2 cellular contexts compared by ENCODE assay signal in the genomic region with DNA sequence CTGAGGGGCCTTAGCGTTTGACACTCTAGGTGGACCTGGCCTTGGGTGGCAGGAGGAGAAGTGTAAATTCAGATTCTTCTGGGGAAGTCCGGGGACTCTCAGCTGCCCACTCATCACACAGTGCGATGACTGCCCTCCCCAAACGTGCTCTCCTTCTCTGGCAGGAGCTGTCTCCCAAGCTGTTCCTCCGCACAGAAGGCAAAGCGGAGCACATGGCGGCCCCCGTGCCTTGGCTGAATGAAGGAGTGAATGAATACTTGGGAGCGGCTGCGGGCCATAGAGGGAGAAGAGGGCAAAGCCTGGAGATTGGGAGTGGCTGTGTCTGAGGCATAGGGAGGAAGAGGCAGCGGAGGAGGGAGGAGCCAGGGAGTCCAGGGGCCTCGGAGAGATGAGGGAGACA.
TF ChIP-seq lines count a peak whose summit lies in the region.

No MANE protein-coding gene starts in this region.

TF ChIP-seq in WTC11, 78 proteins besides CTCF, POLR2A, EP300 and RAD21:
- TF ChIP-seq, protein P1, sequence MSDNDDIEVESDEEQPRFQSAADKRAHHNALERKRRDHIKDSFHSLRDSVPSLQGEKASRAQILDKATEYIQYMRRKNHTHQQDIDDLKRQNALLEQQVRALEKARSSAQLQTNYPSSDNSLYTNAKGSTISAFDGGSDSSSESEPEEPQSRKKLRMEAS (CRISPR knock-in tag; IDR thresholded peaks at IDR 0.05): 0 out of 2 replicates have a peak, but pooled peaks have one; percentile 16
- TF ChIP-seq PRRX2 (CRISPR knock-in tag; IDR thresholded peaks at IDR 0.05) (no peak), CREB1 (CRISPR knock-in tag; IDR thresholded peaks at IDR 0.05) (no peak)
TF ChIP-seq in WTC11: peak in this region for 1.

TF ChIP-seq in HepG2, 621 proteins besides CTCF, POLR2A, EP300 and RAD21:
- TF ChIP-seq, protein P2, sequence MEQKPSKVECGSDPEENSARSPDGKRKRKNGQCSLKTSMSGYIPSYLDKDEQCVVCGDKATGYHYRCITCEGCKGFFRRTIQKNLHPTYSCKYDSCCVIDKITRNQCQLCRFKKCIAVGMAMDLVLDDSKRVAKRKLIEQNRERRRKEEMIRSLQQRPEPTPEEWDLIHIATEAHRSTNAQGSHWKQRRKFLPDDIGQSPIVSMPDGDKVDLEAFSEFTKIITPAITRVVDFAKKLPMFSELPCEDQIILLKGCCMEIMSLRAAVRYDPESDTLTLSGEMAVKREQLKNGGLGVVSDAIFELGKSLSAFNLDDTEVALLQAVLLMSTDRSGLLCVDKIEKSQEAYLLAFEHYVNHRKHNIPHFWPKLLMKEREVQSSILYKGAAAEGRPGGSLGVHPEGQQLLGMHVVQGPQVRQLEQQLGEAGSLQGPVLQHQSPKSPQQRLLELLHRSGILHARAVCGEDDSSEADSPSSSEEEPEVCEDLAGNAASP (CRISPR knock-in tag; IDR thresholded peaks at IDR 0.05; ENCODE audit: borderline replicate concordance): no peak
- TF ChIP-seq MAZ (IDR thresholded peaks at IDR 0.05; ENCODE audit: borderline replicate concordance, low read depth, low read length): no peak
- no peak for TF ChIP-seq MAZ (CRISPR knock-in tag; IDR thresholded peaks at IDR 0.05; ENCODE audit: low read depth)
- TF ChIP-seq MTF2 (CRISPR knock-in tag; IDR thresholded peaks at IDR 0.05; ENCODE audit: borderline replicate concordance): no peak
- no peak for TF ChIP-seq ZNF235 (CRISPR knock-in tag; IDR thresholded peaks at IDR 0.05; ENCODE audit: borderline replicate concordance)
- TF ChIP-seq, protein P3, sequence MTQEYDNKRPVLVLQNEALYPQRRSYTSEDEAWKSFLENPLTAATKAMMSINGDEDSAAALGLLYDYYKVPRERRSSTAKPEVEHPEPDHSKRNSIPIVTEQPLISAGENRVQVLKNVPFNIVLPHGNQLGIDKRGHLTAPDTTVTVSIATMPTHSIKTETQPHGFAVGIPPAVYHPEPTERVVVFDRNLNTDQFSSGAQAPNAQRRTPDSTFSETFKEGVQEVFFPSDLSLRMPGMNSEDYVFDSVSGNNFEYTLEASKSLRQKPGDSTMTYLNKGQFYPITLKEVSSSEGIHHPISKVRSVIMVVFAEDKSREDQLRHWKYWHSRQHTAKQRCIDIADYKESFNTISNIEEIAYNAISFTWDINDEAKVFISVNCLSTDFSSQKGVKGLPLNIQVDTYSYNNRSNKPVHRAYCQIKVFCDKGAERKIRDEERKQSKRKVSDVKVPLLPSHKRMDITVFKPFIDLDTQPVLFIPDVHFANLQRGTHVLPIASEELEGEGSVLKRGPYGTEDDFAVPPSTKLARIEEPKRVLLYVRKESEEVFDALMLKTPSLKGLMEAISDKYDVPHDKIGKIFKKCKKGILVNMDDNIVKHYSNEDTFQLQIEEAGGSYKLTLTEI (CRISPR knock-in tag; conservative IDR thresholded peaks at IDR 0.05): no peak
- TF ChIP-seq WIZ (CRISPR knock-in tag; IDR thresholded peaks at IDR 0.05): no peak
- TF ChIP-seq RXRA (CRISPR knock-in tag; IDR thresholded peaks at IDR 0.05): no peak
- TF ChIP-seq ZNF431 (CRISPR knock-in tag; IDR thresholded peaks at IDR 0.05; ENCODE audit: borderline replicate concordance, low read depth): no peak
- no peak for TF ChIP-seq KMT2A (CRISPR knock-in tag; IDR thresholded peaks at IDR 0.05)
